33 cellular contexts compared by ENCODE assay signal in the genomic region with DNA sequence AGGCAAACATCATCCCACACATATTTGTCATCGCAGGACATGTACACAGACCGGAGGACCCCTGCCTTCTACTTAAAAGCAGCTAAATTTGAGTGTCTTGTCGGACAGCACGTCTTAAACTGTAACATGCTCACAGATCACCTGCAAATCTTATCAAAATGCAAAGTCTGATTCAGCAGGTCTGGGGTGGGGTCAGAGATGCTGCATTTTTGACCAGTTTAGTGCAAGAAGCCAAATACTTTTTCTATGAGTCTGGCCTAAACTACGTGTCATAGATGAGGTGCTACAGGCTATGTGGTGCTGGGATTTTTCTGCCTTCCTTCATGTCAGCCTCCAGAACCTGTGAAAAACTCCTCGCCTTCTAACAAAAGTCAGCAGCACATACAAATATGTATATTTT.
"Had no signal": no experiment of that assay in that cellular context is flagged by ENCODE, and none has a peak within 500 bp of the region (broad histone marks: within the 10 kb centered on the region; RNA-seq: fewer than 3 reads in every experiment).

No MANE protein-coding gene starts in this region.

- H3K4me1 Mint-ChIP-seq: activated naive CD4-positive, alpha-beta T cell treated with anti-CD3 and anti-CD28 coated beads, Interleukin-2, amount 50 U/mL, for 24 hours; activated naive CD8-positive, alpha-beta T cell treated with anti-CD3 and anti-CD28 coated beads, Interleukin-2, amount 10 ng/mL, durations not matched to agents 7 days and 5 days had no signal

- H3K4me1 ChIP-seq: ascending aorta, body of pancreas, breast epithelium, Peyer's patch had no signal

- H3K27ac ChIP-seq: ascending aorta, body of pancreas, breast epithelium, KMS-11, Peyer's patch, WERI-Rb-1 had no signal

- H3K36me3 ChIP-seq: ascending aorta, breast epithelium, Peyer's patch, WERI-Rb-1 had no signal

- H3K9ac ChIP-seq: KMS-11 had no signal

- H3K4me3 ChIP-seq: ascending aorta, body of pancreas, breast epithelium, Peyer's patch had no signal

- ATAC-seq: activated CD8-positive, alpha-beta T cell treated with anti-CD3 and anti-CD28 coated beads for 36 hours; body of pancreas; Right ventricle myocardium inferior; SK-N-SH treated with all-trans-retinoic acid at 6 μM for 48 hours had no signal

- H3K9me3 Mint-ChIP-seq: activated naive CD4-positive, alpha-beta T cell treated with anti-CD3 and anti-CD28 coated beads, Interleukin-2, amount 50 U/mL, for 24 hours; activated T-helper 2 cell treated with anti-CD3 and anti-CD28 coated beads, Interferon-gamma antibody, Interleukin-2, Interleukin-4, amounts not matched to agents 10 μg/mL and 5 μg/mL and 100 μg/mL, durations not matched to agents 14 hours and 24 hours and 36 hours had no signal

- H3K27ac Mint-ChIP-seq: activated CD8-positive, alpha-beta T cell treated with anti-CD3 and anti-CD28 coated beads for 36 hours; activated naive CD4-positive, alpha-beta T cell treated with anti-CD3 and anti-CD28 coated beads, Interleukin-2, amount 50 U/mL, for 24 hours; activated naive CD8-positive, alpha-beta T cell treated with anti-CD3 and anti-CD28 coated beads, Interleukin-2, amount 10 ng/mL, durations not matched to agents 7 days and 5 days; activated T-cell treated with anti-CD3 and anti-CD28 coated beads, Interleukin-2, amount 50 U/mL, for 24 hours; activated T-helper 2 cell treated with anti-CD3 and anti-CD28 coated beads, Interferon-gamma antibody, Interleukin-2, Interleukin-4, amounts not matched to agents 10 μg/mL and 5 μg/mL and 100 μg/mL, durations not matched to agents 14 hours and 24 hours and 36 hours had no signal

- H3K4me2 ChIP-seq: KMS-11 had no signal

- H3K27me3 ChIP-seq: ascending aorta, body of pancreas, Peyer's patch had no signal

- DNase-seq: activated CD4-positive, alpha-beta T cell treated with anti-CD3 and anti-CD28 coated beads for 1 hour; activated CD4-positive, alpha-beta T cell treated with anti-CD3 and anti-CD28 coated beads for 48 hours; activated CD4-positive, alpha-beta T cell treated with anti-CD3 and anti-CD28 coated beads, Interleukin-2, amount 50 U/mL, for 4 hours; activated CD4-positive, CD25-positive, alpha-beta regulatory T cell; activated CD8-positive, alpha-beta T cell treated with anti-CD3 and anti-CD28 coated beads for 36 hours; activated gamma-delta T cell; activated naive CD4-positive, alpha-beta T cell treated with Interleukin-2 at 50 U/mL for 16 hours; activated naive CD8-positive, alpha-beta T cell treated with anti-CD3 and anti-CD28 coated beads, Interleukin-2, amount 10 ng/mL, durations not matched to agents 7 days and 5 days; activated T-cell treated with anti-CD3 and anti-CD28 coated beads, Interleukin-2, amount 50 U/mL, for 24 hours; amygdala; body of pancreas; caudate nucleus; cerebellar nuclear complex; NCI-H1105; NCI-H1417 treated with DMSO at 0.1 percent for 48 hours; NCI-H187 treated with DMSO at 0.1 percent for 48 hours; NCI-H2081 treated with DMSO at 0.1 percent for 48 hours; NCI-H226; NCI-H524 treated with DMSO at 0.1 percent for 48 hours; Peyer's patch; RPMI8226; SIG-M5; T-helper 1 cell; T-helper 2 cell; T-helper 9 cell; WERI-Rb-1 had no signal

- H3K36me3 Mint-ChIP-seq: activated naive CD4-positive, alpha-beta T cell treated with anti-CD3 and anti-CD28 coated beads, Interleukin-2, amount 50 U/mL, for 24 hours; activated naive CD8-positive, alpha-beta T cell treated with anti-CD3 and anti-CD28 coated beads, Interleukin-2, amount 10 ng/mL, durations not matched to agents 7 days and 5 days had no signal

- H3K4me3 Mint-ChIP-seq: activated CD8-positive, alpha-beta T cell treated with anti-CD3 and anti-CD28 coated beads for 36 hours; activated naive CD4-positive, alpha-beta T cell treated with anti-CD3 and anti-CD28 coated beads, Interleukin-2, amount 50 U/mL, for 24 hours; activated naive CD8-positive, alpha-beta T cell treated with anti-CD3 and anti-CD28 coated beads, Interleukin-2, amount 10 ng/mL, durations not matched to agents 7 days and 5 days; activated T-cell treated with anti-CD3 and anti-CD28 coated beads, Interleukin-2, amount 50 U/mL, for 24 hours had no signal
